1 cellular context compared by ENCODE assay signal in the genomic region with DNA sequence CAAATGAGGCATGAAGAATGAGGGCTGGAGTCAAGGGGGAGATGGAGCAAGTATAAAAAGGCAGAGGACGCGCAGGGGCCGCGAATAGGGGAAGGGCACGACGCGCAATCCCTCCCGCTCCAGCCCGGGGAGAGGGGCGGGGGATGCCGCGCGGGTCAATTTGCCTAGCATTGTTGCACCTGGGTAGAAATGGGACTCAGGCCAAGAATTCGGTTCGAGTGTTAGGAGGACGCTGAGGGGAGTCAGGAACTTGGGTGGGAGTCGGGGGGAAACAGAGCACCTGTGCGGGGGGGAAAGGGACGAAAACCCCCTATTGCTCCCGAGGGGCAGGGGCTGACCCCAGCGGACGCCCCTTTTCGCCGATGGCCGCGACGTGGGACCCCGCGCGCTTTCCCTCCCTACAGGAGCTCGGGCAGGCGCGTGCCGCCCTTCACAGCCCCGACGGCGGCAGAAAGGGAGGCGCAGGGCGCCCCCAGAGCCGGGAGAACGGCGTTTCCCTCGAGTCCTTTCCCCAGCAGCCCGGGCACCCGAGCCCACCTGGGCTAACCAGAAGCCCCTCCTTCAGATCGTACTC.
A peak's percentile ranks its signal among the peaks of the same experiment; 100 is the strongest.
TF ChIP-seq lines count a peak whose summit lies in the region.

No MANE protein-coding gene starts in this region.

TF ChIP-seq in HepG2, 621 proteins besides CTCF, POLR2A, EP300 and RAD21 (continues in another document):
- TF ChIP-seq, protein P1, sequence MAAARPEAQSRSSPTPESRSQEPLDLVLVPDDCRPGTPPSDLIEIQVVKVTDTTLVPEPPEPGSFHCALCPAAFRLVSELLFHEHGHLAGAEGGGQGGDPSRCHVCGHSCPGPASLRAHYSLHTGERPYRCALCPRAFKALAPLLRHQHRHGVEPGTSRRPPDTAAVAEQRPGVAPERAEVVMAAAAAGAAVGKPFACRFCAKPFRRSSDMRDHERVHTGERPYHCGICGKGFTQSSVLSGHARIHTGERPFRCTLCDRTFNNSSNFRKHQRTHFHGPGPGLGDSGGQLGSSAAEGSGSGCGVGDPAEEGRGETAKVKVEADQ (CRISPR knock-in tag; IDR thresholded peaks at IDR 0.05; ENCODE audit: borderline replicate concordance): 0 out of 2 replicates have a peak, but pooled peaks have one; percentile 33
- TF ChIP-seq, protein P2, sequence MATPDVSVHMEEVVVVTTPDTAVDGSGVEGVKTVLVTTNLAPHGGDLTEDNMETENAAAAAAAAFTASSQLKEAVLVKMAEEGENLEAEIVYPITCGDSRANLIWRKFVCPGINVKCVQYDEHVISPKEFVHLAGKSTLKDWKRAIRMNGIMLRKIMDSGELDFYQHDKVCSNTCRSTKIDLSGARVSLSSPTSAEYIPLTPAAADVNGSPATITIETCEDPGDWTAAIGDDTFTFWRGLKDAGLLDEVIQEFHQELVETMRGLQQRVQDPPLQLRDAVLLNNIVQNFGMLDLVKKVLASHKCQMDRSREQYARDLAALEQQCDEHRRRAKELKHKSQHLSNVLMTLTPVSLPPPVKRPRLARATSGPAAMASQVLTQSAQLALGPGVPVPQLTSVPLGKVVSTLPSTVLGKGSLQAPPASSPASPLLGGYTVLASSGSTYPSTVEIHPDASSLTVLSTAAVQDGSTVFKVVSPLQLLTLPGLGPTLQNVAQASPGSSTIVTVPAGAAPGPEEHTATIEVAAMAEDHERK (CRISPR knock-in tag; IDR thresholded peaks at IDR 0.05; ENCODE audit: low read depth): no peak
- no peak for TF ChIP-seq CBX5 (CRISPR knock-in tag; IDR thresholded peaks at IDR 0.05; ENCODE audit: borderline replicate concordance)
- no peak for TF ChIP-seq ELF1 (CRISPR knock-in tag; IDR thresholded peaks at IDR 0.05)
- no peak for TF ChIP-seq ZNF781 (CRISPR knock-in tag; IDR thresholded peaks at IDR 0.05; ENCODE audit: borderline replicate concordance, not compliant biosample characterization)
- TF ChIP-seq HES4 (CRISPR knock-in tag; IDR thresholded peaks at IDR 0.05; ENCODE audit: borderline replicate concordance): no peak
- no peak for TF ChIP-seq ZNF552 (CRISPR knock-in tag; IDR thresholded peaks at IDR 0.05; ENCODE audit: borderline replicate concordance)
- TF ChIP-seq ZIK1 (CRISPR knock-in tag; IDR thresholded peaks at IDR 0.05; ENCODE audit: borderline replicate concordance, low read depth): no peak
- TF ChIP-seq, protein P3, sequence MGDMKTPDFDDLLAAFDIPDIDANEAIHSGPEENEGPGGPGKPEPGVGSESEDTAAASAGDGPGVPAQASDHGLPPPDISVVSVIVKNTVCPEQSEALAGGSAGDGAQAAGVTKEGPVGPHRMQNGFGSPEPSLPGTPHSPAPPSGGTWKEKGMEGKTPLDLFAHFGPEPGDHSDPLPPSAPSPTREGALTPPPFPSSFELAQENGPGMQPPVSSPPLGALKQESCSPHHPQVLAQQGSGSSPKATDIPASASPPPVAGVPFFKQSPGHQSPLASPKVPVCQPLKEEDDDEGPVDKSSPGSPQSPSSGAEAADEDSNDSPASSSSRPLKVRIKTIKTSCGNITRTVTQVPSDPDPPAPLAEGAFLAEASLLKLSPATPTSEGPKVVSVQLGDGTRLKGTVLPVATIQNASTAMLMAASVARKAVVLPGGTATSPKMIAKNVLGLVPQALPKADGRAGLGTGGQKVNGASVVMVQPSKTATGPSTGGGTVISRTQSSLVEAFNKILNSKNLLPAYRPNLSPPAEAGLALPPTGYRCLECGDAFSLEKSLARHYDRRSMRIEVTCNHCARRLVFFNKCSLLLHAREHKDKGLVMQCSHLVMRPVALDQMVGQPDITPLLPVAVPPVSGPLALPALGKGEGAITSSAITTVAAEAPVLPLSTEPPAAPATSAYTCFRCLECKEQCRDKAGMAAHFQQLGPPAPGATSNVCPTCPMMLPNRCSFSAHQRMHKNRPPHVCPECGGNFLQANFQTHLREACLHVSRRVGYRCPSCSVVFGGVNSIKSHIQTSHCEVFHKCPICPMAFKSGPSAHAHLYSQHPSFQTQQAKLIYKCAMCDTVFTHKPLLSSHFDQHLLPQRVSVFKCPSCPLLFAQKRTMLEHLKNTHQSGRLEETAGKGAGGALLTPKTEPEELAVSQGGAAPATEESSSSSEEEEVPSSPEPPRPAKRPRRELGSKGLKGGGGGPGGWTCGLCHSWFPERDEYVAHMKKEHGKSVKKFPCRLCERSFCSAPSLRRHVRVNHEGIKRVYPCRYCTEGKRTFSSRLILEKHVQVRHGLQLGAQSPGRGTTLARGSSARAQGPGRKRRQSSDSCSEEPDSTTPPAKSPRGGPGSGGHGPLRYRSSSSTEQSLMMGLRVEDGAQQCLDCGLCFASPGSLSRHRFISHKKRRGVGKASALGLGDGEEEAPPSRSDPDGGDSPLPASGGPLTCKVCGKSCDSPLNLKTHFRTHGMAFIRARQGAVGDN (CRISPR knock-in tag; IDR thresholded peaks at IDR 0.05): peak; percentile 63
- TF ChIP-seq MXI1 (IDR thresholded peaks at IDR 0.05; ENCODE audit: borderline replicate concordance, low read depth, low read length): no peak
- no peak for TF ChIP-seq ZBTB1 (CRISPR knock-in tag; IDR thresholded peaks at IDR 0.05; ENCODE audit: borderline replicate concordance)
- no peak for TF ChIP-seq RBM39 (IDR thresholded peaks at IDR 0.05; ENCODE audit: low read depth, low read length, poor library complexity, severe bottlenecking)
- TF ChIP-seq ZNF543 (CRISPR knock-in tag; IDR thresholded peaks at IDR 0.05): no peak
- 0 out of 2 replicates have a peak, but pooled peaks have one; percentile 29 for TF ChIP-seq GABPB1 (CRISPR knock-in tag; IDR thresholded peaks at IDR 0.05)
- TF ChIP-seq ZNF563 (CRISPR knock-in tag; IDR thresholded peaks at IDR 0.05): 0 out of 2 replicates have a peak, but pooled peaks have one; percentile 24
- TF ChIP-seq SMAD9 (CRISPR knock-in tag; IDR thresholded peaks at IDR 0.05): no peak
- TF ChIP-seq ZNF136 (CRISPR knock-in tag; IDR thresholded peaks at IDR 0.05; ENCODE audit: low read depth): no peak
- TF ChIP-seq BCL6 (CRISPR knock-in tag; IDR thresholded peaks at IDR 0.05): no peak
- TF ChIP-seq, protein P4, sequence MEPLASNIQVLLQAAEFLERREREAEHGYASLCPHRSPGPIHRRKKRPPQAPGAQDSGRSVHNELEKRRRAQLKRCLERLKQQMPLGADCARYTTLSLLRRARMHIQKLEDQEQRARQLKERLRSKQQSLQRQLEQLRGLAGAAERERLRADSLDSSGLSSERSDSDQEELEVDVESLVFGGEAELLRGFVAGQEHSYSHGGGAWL (CRISPR knock-in tag; IDR thresholded peaks at IDR 0.05): peak; percentile 46; the same call in 1 of the 2 replicates
- no peak for TF ChIP-seq BORCS8-MEF2B (CRISPR knock-in tag; IDR thresholded peaks at IDR 0.05)
- TF ChIP-seq ZNF709 (CRISPR knock-in tag; IDR thresholded peaks at IDR 0.05): 0 out of 2 replicates have a peak, but pooled peaks have one; percentile 59
- TF ChIP-seq, protein P5, sequence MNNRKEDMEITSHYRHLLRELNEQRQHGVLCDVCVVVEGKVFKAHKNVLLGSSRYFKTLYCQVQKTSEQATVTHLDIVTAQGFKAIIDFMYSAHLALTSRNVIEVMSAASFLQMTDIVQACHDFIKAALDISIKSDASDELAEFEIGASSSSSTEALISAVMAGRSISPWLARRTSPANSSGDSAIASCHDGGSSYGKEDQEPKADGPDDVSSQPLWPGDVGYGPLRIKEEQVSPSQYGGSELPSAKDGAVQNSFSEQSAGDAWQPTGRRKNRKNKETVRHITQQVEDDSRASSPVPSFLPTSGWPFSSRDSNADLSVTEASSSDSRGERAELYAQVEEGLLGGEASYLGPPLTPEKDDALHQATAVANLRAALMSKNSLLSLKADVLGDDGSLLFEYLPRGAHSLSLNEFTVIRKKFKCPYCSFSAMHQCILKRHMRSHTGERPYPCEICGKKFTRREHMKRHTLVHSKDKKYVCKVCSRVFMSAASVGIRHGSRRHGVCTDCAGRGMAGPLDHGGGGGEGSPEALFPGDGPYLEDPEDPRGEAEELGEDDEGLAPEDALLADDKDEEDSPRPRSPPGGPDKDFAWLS (CRISPR knock-in tag; IDR thresholded peaks at IDR 0.05; ENCODE audit: borderline replicate concordance): 0 out of 2 replicates have a peak, but pooled peaks have one; percentile 30
- no peak for TF ChIP-seq ZNF816 (CRISPR knock-in tag; IDR thresholded peaks at IDR 0.05; ENCODE audit: borderline replicate concordance)
- TF ChIP-seq ZBTB20 (CRISPR knock-in tag; IDR thresholded peaks at IDR 0.05; ENCODE audit: borderline replicate concordance, low read depth): no peak
- TF ChIP-seq NCOR1 (IDR thresholded peaks at IDR 0.05; ENCODE audit: borderline replicate concordance, low read length): no peak
- no peak for TF ChIP-seq ZNF496 (CRISPR knock-in tag; IDR thresholded peaks at IDR 0.05; ENCODE audit: insufficient replicate concordance)
- no peak for TF ChIP-seq ATAD3A (CRISPR knock-in tag; IDR thresholded peaks at IDR 0.05)
- TF ChIP-seq NFE2 (CRISPR knock-in tag; IDR thresholded peaks at IDR 0.05): no peak
- TF ChIP-seq ZFAT (CRISPR knock-in tag; conservative IDR thresholded peaks at IDR 0.05): no peak
- TF ChIP-seq NPAS2 (CRISPR knock-in tag; IDR thresholded peaks at IDR 0.05; ENCODE audit: borderline replicate concordance): no peak
- TF ChIP-seq, protein P6, sequence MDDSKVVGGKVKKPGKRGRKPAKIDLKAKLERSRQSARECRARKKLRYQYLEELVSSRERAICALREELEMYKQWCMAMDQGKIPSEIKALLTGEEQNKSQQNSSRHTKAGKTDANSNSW (CRISPR knock-in tag; IDR thresholded peaks at IDR 0.05; ENCODE audit: borderline replicate concordance): no peak
- TF ChIP-seq SUZ12 (IDR thresholded peaks at IDR 0.05; ENCODE audit: low read depth, low read length): no peak
- TF ChIP-seq ZNF570 (CRISPR knock-in tag; IDR thresholded peaks at IDR 0.05; ENCODE audit: borderline replicate concordance): no peak
- TF ChIP-seq ZNF138 (CRISPR knock-in tag; IDR thresholded peaks at IDR 0.05; ENCODE audit: low read depth): no peak
- TF ChIP-seq CHD4 (IDR thresholded peaks at IDR 0.05; ENCODE audit: borderline replicate concordance, low read length): no peak
- no peak for TF ChIP-seq ZNF530 (CRISPR knock-in tag; IDR thresholded peaks at IDR 0.05; ENCODE audit: low read depth)
- TF ChIP-seq, protein P7, sequence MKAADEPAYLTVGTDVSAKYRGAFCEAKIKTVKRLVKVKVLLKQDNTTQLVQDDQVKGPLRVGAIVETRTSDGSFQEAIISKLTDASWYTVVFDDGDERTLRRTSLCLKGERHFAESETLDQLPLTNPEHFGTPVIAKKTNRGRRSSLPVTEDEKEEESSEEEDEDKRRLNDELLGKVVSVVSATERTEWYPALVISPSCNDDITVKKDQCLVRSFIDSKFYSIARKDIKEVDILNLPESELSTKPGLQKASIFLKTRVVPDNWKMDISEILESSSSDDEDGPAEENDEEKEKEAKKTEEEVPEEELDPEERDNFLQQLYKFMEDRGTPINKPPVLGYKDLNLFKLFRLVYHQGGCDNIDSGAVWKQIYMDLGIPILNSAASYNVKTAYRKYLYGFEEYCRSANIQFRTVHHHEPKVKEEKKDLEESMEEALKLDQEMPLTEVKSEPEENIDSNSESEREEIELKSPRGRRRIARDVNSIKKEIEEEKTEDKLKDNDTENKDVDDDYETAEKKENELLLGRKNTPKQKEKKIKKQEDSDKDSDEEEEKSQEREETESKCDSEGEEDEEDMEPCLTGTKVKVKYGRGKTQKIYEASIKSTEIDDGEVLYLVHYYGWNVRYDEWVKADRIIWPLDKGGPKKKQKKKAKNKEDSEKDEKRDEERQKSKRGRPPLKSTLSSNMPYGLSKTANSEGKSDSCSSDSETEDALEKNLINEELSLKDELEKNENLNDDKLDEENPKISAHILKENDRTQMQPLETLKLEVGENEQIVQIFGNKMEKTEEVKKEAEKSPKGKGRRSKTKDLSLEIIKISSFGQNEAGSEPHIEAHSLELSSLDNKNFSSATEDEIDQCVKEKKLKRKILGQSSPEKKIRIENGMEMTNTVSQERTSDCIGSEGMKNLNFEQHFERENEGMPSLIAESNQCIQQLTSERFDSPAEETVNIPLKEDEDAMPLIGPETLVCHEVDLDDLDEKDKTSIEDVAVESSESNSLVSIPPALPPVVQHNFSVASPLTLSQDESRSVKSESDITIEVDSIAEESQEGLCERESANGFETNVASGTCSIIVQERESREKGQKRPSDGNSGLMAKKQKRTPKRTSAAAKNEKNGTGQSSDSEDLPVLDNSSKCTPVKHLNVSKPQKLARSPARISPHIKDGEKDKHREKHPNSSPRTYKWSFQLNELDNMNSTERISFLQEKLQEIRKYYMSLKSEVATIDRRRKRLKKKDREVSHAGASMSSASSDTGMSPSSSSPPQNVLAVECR (CRISPR knock-in tag; IDR thresholded peaks at IDR 0.05; ENCODE audit: borderline replicate concordance): no peak
- peak; percentile 83 for TF ChIP-seq ZNF777 (CRISPR knock-in tag; IDR thresholded peaks at IDR 0.05)
- peak; percentile 66 for TF ChIP-seq ZNF883 (CRISPR knock-in tag; IDR thresholded peaks at IDR 0.05; ENCODE audit: not compliant biosample characterization)
- TF ChIP-seq ZNF33B (CRISPR knock-in tag; IDR thresholded peaks at IDR 0.05): 0 out of 2 replicates have a peak, but pooled peaks have one; percentile 22
- TF ChIP-seq, protein P8, sequence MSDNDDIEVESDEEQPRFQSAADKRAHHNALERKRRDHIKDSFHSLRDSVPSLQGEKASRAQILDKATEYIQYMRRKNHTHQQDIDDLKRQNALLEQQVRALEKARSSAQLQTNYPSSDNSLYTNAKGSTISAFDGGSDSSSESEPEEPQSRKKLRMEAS (IDR thresholded peaks at IDR 0.05): peak; percentile 26; the same call in 1 of the 2 replicates
- peak; percentile 20; the same call in 1 of the 2 replicates for TF ChIP-seq MTA1 (CRISPR knock-in tag; IDR thresholded peaks at IDR 0.05; ENCODE audit: borderline replicate concordance)
- TF ChIP-seq FOXC1 (CRISPR knock-in tag; IDR thresholded peaks at IDR 0.05; ENCODE audit: borderline replicate concordance): no peak
- TF ChIP-seq THYN1 (CRISPR knock-in tag; IDR thresholded peaks at IDR 0.05; ENCODE audit: borderline replicate concordance, low read depth): no peak
- 0 out of 2 replicates have a peak, but pooled peaks have one; percentile 23 for TF ChIP-seq ZBTB8A (CRISPR knock-in tag; IDR thresholded peaks at IDR 0.05; ENCODE audit: borderline replicate concordance, low read depth)
- TF ChIP-seq, protein P9, sequence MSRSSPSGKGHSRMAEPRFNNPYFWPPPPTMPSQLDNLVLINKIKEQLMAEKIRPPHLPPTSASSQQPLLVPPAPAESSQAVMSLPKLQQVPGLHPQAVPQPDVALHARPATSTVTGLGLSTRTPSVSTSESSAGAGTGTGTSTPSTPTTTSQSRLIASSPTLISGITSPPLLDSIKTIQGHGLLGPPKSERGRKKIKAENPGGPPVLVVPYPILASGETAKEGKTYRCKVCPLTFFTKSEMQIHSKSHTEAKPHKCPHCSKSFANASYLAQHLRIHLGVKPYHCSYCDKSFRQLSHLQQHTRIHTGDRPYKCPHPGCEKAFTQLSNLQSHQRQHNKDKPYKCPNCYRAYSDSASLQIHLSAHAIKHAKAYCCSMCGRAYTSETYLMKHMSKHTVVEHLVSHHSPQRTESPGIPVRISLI (CRISPR knock-in tag; IDR thresholded peaks at IDR 0.05; ENCODE audit: borderline replicate concordance): no peak
- TF ChIP-seq, protein P10, sequence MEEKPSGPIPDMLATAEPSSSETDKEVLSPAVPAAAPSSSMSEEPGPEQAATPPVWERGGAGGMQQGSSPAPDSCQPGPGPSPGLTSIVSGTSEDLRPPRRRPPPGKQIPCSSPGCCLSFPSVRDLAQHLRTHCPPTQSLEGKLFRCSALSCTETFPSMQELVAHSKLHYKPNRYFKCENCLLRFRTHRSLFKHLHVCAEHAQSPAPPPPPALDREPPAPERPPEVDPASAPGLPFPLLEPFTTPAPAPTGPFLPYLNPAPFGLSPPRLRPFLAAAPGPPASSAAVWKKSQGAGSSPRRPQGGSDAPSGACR (CRISPR knock-in tag; IDR thresholded peaks at IDR 0.05): no peak
- no peak for TF ChIP-seq SP4 (CRISPR knock-in tag; IDR thresholded peaks at IDR 0.05)
- TF ChIP-seq ZNF282 (IDR thresholded peaks at IDR 0.05; ENCODE audit: partially characterized antibody): no peak
- TF ChIP-seq FOXA3 (CRISPR knock-in tag; IDR thresholded peaks at IDR 0.05): no peak
- no peak for TF ChIP-seq PCBP1 (IDR thresholded peaks at IDR 0.05; ENCODE audit: borderline replicate concordance, low read depth, low read length)
- TF ChIP-seq BHLHE40 (IDR thresholded peaks at IDR 0.05; ENCODE audit: low read length): no peak
